ENCODE assay signal across 8 cellular contexts in the genomic region with DNA sequence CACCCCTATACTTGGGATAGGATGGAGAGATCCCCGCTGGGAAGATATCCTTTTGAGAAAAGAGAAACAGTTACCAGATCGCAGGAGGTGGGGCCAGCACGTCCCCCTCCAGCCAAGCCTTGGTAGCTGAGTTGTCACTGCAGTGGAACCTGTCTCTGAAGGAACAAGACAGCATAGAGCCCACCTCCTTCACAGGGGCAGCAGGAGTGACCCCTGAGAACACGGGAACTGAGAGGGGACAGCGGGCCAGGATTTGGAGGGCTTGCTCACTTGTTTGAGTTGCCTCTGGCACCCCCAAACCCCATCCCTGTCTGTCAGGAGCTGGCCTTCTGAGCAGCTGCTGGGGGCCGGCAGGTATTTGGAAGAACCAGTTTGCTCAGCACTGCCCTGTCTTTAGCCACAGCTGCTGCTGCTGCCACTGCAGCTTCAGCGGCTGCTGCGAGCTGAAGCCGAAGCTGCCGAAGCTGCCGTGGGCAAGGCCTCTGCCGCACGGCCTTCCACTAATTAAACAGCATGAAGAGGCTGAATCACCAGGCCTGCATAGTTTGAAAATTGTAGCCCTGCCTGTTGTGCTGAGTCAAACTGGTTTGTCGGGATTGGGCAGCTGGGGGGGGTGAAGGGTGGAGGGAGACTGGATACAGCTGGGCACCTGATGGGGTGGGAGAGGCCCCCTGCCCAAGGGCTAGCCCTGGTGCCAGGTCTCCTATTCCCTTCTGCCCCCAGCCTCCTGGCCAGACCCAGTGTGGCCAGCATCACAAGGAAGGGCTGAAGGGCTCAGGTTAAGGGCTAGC. TPM values are rescaled to one million over a fixed set of nuclear protein-coding genes. Genes with fewer than 3 reads are reported as not detected.
A peak's percentile ranks its signal among the peaks of the same experiment; 100 is the strongest.
DNase-seq lines count a peak whose midpoint lies in the region; ATAC-seq and TF ChIP-seq lines count a peak whose summit lies in the region.

No MANE protein-coding gene starts in this region.

- no peaks in the 10 kb centered on the region for H3K9me3 Mint-ChIP-seq in nephron progenitor cell
- H3K9me3 Mint-ChIP-seq in stimulated activated naive CD8-positive, alpha-beta T cell treated with anti-CD3 and anti-CD28 coated beads, Interleukin-15, amount 100 ng/mL, for 72 hours = no peaks in the 10 kb centered on the region

- POLR2A ChIA-PET in BJ (lab: Charles Lee) = interaction anchor here (0.6 to 0.8 kb wide), 2 partner anchors 146 to 171 kb away, joined by 5 to 10 read pairs; no protein-coding TSS in a partner anchor

- H3K4me3 Mint-ChIP-seq in nephron progenitor cell = peak overlapping the region; percentile 94
- H3K4me3 Mint-ChIP-seq in stimulated activated naive CD8-positive, alpha-beta T cell treated with anti-CD3 and anti-CD28 coated beads, Interleukin-15, amount 100 ng/mL, for 72 hours = no peak overlapping the region

- DNase-seq in BJ (ENCODE audit: low read depth) (peak; percentile 63), NCI-H1105 treated with DMSO at 0.1 percent for 48 hours (lab: John Stamatoyannopoulos, UW) (peak; percentile 64), choroid plexus epithelial cell (ENCODE audit: low read depth) (peak; percentile 31), nephron progenitor cell (no peak), GM20000 (ENCODE audit: low spot score) (no peak), erythroblast (lab: John Stamatoyannopoulos, UW) (no peak)
- no peak for DNase-seq in stimulated activated naive CD8-positive, alpha-beta T cell treated with anti-CD3 and anti-CD28 coated beads, Interleukin-15, amount 100 ng/mL, for 72 hours

- no peak for TF ChIP-seq POLR2A in erythroblast (IDR thresholded peaks at IDR 0.05; ENCODE audit: low read length)

- no peaks in the 10 kb centered on the region for H3K36me3 ChIP-seq in BJ (ENCODE audit: control insufficient read depth, insufficient read depth, low read length)

- no peaks in the 10 kb centered on the region for H3K36me3 Mint-ChIP-seq in nephron progenitor cell (ENCODE audit: low read depth)

- H3K27me3 Mint-ChIP-seq in nephron progenitor cell (ENCODE audit: low read depth, poor library complexity) = peaks cover 12% of the 10 kb centered on the region
- H3K27me3 Mint-ChIP-seq in stimulated activated naive CD8-positive, alpha-beta T cell treated with anti-CD3 and anti-CD28 coated beads, Interleukin-15, amount 100 ng/mL, for 72 hours = peaks cover 61% of the 10 kb centered on the region

- peaks cover 74% of the 10 kb centered on the region for H3K4me1 Mint-ChIP-seq in nephron progenitor cell
- H3K4me1 Mint-ChIP-seq in stimulated activated naive CD8-positive, alpha-beta T cell treated with anti-CD3 and anti-CD28 coated beads, Interleukin-15, amount 100 ng/mL, for 72 hours = peaks cover 25% of the 10 kb centered on the region

- no peak for TF ChIP-seq CTCF in BJ (IDR thresholded peaks at IDR 0.05; ENCODE audit: insufficient read depth, low read depth, low read length)
- TF ChIP-seq CTCF in choroid plexus epithelial cell (conservative IDR thresholded peaks at IDR 0.05; ENCODE audit: low read depth, low read length) = no peak
- no peak for TF ChIP-seq CTCF in nephron progenitor cell (IDR thresholded peaks at IDR 0.05)
- TF ChIP-seq CTCF in GM20000 (IDR thresholded peaks at IDR 0.05; ENCODE audit: extremely low read depth, missing control alignments) = no peak

- H3K27ac Mint-ChIP-seq in nephron progenitor cell = peak overlapping the region; percentile 25
- H3K27ac Mint-ChIP-seq in stimulated activated naive CD8-positive, alpha-beta T cell treated with anti-CD3 and anti-CD28 coated beads, Interleukin-15, amount 100 ng/mL, for 72 hours = no peak overlapping the region

- H3K4me3 ChIP-seq in BJ (ENCODE audit: low read depth, low read length) (no peak overlapping the region), choroid plexus epithelial cell (ENCODE audit: low read depth, low read length) (no peak overlapping the region)

- CTCF ChIA-PET in BJ (lab: Yijun Ruan, JAX) = interaction anchor here (0.7 to 2.8 kb wide), 4 partner anchors 17 to 212 kb away, joined by 3 to 20 read pairs (median 4); no protein-coding TSS in a partner anchor

- ATAC-seq in HG03139 (IDR thresholded peaks at IDR 0.05; ENCODE audit: unreplicated experiment) = no peak
- no peak for ATAC-seq in stimulated activated naive CD8-positive, alpha-beta T cell treated with anti-CD3 and anti-CD28 coated beads, Interleukin-15, amount 100 ng/mL, for 72 hours

- H3K27me3 ChIP-seq in BJ (ENCODE audit: control insufficient read depth, insufficient read depth, low read length) = no peaks in the 10 kb centered on the region

RNA-seq across cellular contexts. Expression of gene EPHB3, which starts 4.0 kb away (rescaled TPM):
- polyA plus RNA-seq in BJ (2011; rRNA removed) = 1.1 and 3.3 TPM in 2 replicates
- 4.1 and 5.9 TPM in 2 replicates for polyA minus RNA-seq in BJ (2011; rRNA and poly(A)+ RNA removed)

Comparison
In these comparisons a context has a peak if more than half of its experiments do, and no peak if none do; other contexts are left out.
1. DNase-seq: peak in BJ (single experiment), NCI-H1105 treated with DMSO at 0.1 percent for 48 hours (single experiment) and choroid plexus epithelial cell (single experiment); none in nephron progenitor cell (single experiment), GM20000 (single experiment), erythroblast (0 of 2) and stimulated activated naive CD8-positive, alpha-beta T cell treated with anti-CD3 and anti-CD28 coated beads, Interleukin-15, amount 100 ng/mL, for 72 hours (0 of 2).